Comparison of ENCODE assay signal across 11 cellular contexts in genomic region chr20:34058831-34059230, GRCh38. TPM values are rescaled to one million over a fixed set of nuclear protein-coding genes. Genes with fewer than 3 reads are reported as not detected.
DNase-seq lines count a peak whose midpoint lies in the region; ATAC-seq and TF ChIP-seq lines count a peak whose summit lies in the region.
"Had no signal": no experiment of that assay in that cellular context is flagged by ENCODE, and none has a peak within 500 bp of the region (broad histone marks: within the 10 kb centered on the region; RNA-seq: fewer than 3 reads in every experiment).

No MANE protein-coding gene starts in this region.

- peaks cover 82% of the 10 kb centered on the region for H4K20me1 ChIP-seq in GM23338 (replicated peaks; ENCODE audit: insufficient read depth)

- peaks cover 94% of the 10 kb centered on the region for H3K79me2 ChIP-seq in GM23338 (replicated peaks; ENCODE audit: insufficient read depth)

- no peak overlapping the region for H3K4me2 ChIP-seq in GM23338

- H3F3A ChIP-seq in GM23338 (replicated peaks; ENCODE audit: low read depth), result no peaks in the 10 kb centered on the region

- H3K36me3 ChIP-seq in GM23338 (ENCODE audit: insufficient read depth), result no peaks in the 10 kb centered on the region

- H2AFZ ChIP-seq in GM23338, result no peak overlapping the region

- TF ChIP-seq CTCF in GM23338 (conservative IDR thresholded peaks at IDR 0.05; ENCODE audit: low read depth in 2 of 2), result no peak

- no peak overlapping the region for H3K27ac Mint-ChIP-seq in GM23338

- H3K36me3 Mint-ChIP-seq in GM23338 (ENCODE audit: low read depth), result no peaks in the 10 kb centered on the region

- in situ Hi-C loops in G401 (cut with HindIII; ENCODE audit: low sequenced_read_pairs), result no loop called here

- no peaks in the 10 kb centered on the region for H3K9me3 Mint-ChIP-seq in GM23338

- H3K4me1 ChIP-seq in GM23338 (ENCODE audit: insufficient read depth), result no peaks in the 10 kb centered on the region; the same call in 1 of the 2 replicates

- peaks cover 8% of the 10 kb centered on the region for H3K4me1 Mint-ChIP-seq in GM23338

- H3K4me3 ChIP-seq in GM23338, result no peak overlapping the region

- H3K4me3 Mint-ChIP-seq in GM23338, result no peak overlapping the region

- DNase-seq in DMS153 (lab: John Stamatoyannopoulos, UW) (peak; percentile 19), DMS153 treated with DMSO at 0.1 percent for 48 hours (lab: John Stamatoyannopoulos, UW; ENCODE audit: unreplicated experiment) (no peak), GM23338 (ENCODE audit: low spot score) (no peak), RPMI7951 (ENCODE audit: low read depth) (peak; percentile 32), left kidney (ENCODE audit: low read depth, low spot score) (peak; percentile 53), G401 (ENCODE audit: low spot score) (no peak)
- DNase-seq: midbrain had no signal

- H3K27ac ChIP-seq in GM23338 (ENCODE audit: low read depth), result no peak overlapping the region
- H3K27ac ChIP-seq: 22Rv1 had no signal

- peaks cover 2% of the 10 kb centered on the region for H3K27me3 Mint-ChIP-seq in GM23338 (ENCODE audit: insufficient read depth, low read depth, poor library complexity)

- no peaks in the 10 kb centered on the region for H3K9me2 ChIP-seq in GM23338 (ENCODE audit: insufficient read depth)

- ATAC-seq in GM23338 (no peak; the same call in 2 of the 3 replicates), GM18511 (IDR thresholded peaks at IDR 0.05; ENCODE audit: unreplicated experiment) (no peak), HG03442 (IDR thresholded peaks at IDR 0.05; ENCODE audit: unreplicated experiment) (no peak)
- ATAC-seq: Panc1 had no signal

- H3K27me3 ChIP-seq in GM23338 (ENCODE audit: insufficient read depth), result no peaks in the 10 kb centered on the region

TF ChIP-seq in GM23338, 12 proteins besides CTCF, POLR2A, EP300 and RAD21:
- TF ChIP-seq REST (IDR thresholded peaks at IDR 0.05; ENCODE audit: unreplicated experiment), result peak; percentile 59
- TF ChIP-seq ETS1 (IDR thresholded peaks at IDR 0.05), result no peak
TF ChIP-seq in GM23338: peak in this region for 1.

RNA-seq across cellular contexts. Expression of gene EIF2S2, which starts 53.2 kb away (rescaled TPM):
- 117 and 124 TPM in 2 replicates for total RNA-seq in GM23338 (2014; rRNA removed; shearing (Covaris generic))
- 190 and 194 TPM in 2 replicates for polyA plus RNA-seq in GM23338 (2016; fragmentation: Nextera tagmentation; extraction: Ambion mirVana)
- total RNA-seq in RPMI7951 (2014; rRNA removed; shearing (Covaris generic)), result 146 and 159 TPM in 2 replicates
- total RNA-seq in G401 (2014; rRNA removed; shearing (Covaris generic)), result 158 and 221 TPM in 2 replicates

Comparison
In these comparisons a context has a peak if more than half of its experiments do, and no peak if none do; other contexts are left out.
1. DNase-seq: peak in DMS153 (single experiment), RPMI7951 (single experiment) and left kidney (single experiment); none in DMS153 treated with DMSO at 0.1 percent for 48 hours (single experiment), GM23338 (single experiment) and G401 (single experiment).